In the genomic region with DNA sequence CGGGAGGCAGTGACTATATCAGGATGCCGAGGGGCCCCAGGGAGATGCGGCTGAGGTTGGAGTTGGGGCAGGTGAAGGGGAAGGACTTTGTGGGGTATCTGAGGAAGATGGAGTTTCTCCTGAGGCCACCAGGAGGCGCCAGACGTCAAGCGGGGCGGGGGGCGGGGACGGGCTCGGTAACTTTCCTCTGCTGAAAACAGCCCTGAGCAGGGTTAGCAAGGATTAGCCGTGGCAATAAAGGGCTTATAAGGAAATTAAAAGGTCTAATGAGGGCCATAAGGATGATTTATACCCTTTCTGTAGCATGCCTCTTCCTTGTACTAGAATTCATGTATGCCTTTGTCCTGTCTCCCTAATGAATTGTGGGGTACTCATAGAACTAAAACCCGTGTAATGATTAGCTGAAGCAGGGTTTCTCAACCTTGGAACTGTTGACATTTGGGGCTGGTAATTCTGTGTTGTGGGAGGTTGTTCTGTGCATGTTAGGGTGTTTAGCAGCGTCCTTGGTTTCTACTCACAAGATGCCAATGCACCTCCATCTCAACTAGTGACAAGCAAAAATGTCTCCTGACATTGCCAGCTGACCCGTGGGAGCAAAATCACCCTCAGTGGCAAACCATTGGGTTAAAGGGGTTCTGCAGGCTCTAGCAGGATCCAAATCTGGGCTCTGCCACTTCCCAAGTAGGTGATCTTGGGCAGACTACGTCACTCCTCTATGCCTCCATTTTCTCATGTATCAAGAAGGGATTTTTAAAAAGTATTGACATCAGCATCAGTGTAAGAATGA, we compare ENCODE assay signal across 1 cellular context.
TF ChIP-seq lines count a peak whose summit lies in the region.

No MANE protein-coding gene starts in this region.

TF ChIP-seq in HepG2, 621 proteins besides CTCF, POLR2A, EP300 and RAD21 (continued from another document and continues in another):
- TF ChIP-seq, protein P1, sequence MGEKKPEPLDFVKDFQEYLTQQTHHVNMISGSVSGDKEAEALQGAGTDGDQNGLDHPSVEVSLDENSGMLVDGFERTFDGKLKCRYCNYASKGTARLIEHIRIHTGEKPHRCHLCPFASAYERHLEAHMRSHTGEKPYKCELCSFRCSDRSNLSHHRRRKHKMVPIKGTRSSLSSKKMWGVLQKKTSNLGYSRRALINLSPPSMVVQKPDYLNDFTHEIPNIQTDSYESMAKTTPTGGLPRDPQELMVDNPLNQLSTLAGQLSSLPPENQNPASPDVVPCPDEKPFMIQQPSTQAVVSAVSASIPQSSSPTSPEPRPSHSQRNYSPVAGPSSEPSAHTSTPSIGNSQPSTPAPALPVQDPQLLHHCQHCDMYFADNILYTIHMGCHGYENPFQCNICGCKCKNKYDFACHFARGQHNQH (CRISPR knock-in tag; IDR thresholded peaks at IDR 0.05): peak; percentile 54
- TF ChIP-seq ZNF496 (CRISPR knock-in tag; IDR thresholded peaks at IDR 0.05; ENCODE audit: insufficient replicate concordance): no peak
- no peak for TF ChIP-seq U2AF2 (IDR thresholded peaks at IDR 0.05; ENCODE audit: low read depth, low read length)
- no peak for TF ChIP-seq PTBP1 (IDR thresholded peaks at IDR 0.05; ENCODE audit: low read depth, low read length, poor library complexity, severe bottlenecking)
- peak; percentile 92 for TF ChIP-seq ZBTB7B (CRISPR knock-in tag; IDR thresholded peaks at IDR 0.05)
- TF ChIP-seq, protein P2, sequence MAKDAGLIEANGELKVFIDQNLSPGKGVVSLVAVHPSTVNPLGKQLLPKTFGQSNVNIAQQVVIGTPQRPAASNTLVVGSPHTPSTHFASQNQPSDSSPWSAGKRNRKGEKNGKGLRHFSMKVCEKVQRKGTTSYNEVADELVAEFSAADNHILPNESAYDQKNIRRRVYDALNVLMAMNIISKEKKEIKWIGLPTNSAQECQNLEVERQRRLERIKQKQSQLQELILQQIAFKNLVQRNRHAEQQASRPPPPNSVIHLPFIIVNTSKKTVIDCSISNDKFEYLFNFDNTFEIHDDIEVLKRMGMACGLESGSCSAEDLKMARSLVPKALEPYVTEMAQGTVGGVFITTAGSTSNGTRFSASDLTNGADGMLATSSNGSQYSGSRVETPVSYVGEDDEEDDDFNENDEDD (CRISPR knock-in tag; IDR thresholded peaks at IDR 0.05; ENCODE audit: borderline replicate concordance): 0 out of 2 replicates have a peak, but pooled peaks have one; percentile 17
- TF ChIP-seq, protein P3, sequence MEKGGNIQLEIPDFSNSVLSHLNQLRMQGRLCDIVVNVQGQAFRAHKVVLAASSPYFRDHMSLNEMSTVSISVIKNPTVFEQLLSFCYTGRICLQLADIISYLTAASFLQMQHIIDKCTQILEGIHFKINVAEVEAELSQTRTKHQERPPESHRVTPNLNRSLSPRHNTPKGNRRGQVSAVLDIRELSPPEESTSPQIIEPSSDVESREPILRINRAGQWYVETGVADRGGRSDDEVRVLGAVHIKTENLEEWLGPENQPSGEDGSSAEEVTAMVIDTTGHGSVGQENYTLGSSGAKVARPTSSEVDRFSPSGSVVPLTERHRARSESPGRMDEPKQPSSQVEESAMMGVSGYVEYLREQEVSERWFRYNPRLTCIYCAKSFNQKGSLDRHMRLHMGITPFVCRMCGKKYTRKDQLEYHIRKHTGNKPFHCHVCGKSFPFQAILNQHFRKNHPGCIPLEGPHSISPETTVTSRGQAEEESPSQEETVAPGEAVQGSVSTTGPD (CRISPR knock-in tag; IDR thresholded peaks at IDR 0.05): no peak
- TF ChIP-seq ZNF672 (CRISPR knock-in tag; IDR thresholded peaks at IDR 0.05): no peak
- TF ChIP-seq, protein P4, sequence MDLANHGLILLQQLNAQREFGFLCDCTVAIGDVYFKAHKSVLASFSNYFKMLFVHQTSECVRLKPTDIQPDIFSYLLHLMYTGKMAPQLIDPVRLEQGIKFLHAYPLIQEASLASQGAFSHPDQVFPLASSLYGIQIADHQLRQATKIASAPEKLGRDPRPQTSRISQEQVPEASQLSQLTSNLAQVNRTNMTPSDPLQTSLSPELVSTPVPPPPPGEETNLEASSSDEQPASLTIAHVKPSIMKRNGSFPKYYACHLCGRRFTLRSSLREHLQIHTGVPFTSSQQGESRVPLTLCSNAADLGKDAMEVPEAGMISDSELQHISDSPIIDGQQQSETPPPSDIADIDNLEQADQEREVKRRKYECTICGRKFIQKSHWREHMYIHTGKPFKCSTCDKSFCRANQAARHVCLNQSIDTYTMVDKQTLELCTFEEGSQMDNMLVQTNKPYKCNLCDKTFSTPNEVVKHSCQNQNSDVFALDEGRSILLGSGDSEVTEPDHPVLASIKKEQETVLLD (CRISPR knock-in tag; IDR thresholded peaks at IDR 0.05; ENCODE audit: low read depth): no peak
- TF ChIP-seq BRCA1 (CRISPR knock-in tag; IDR thresholded peaks at IDR 0.05): peak; percentile 51; the same call in 1 of the 2 replicates
- peak; percentile 64 for TF ChIP-seq ETV5 (CRISPR knock-in tag; IDR thresholded peaks at IDR 0.05; ENCODE audit: borderline replicate concordance)
- no peak for TF ChIP-seq MAFK (conservative IDR thresholded peaks at IDR 0.05 in 1 of 2, IDR thresholded peaks at IDR 0.05 in 1 of 2; ENCODE audit: low read length in 2 of 2)
- no peak for TF ChIP-seq SRSF1 (optimal IDR thresholded peaks at IDR 0.05; ENCODE audit: low read depth, low read length)
- peak; percentile 89 for TF ChIP-seq SAP130 (CRISPR knock-in tag; IDR thresholded peaks at IDR 0.05; ENCODE audit: low read depth)
- TF ChIP-seq ZBTB1 (CRISPR knock-in tag; IDR thresholded peaks at IDR 0.05; ENCODE audit: borderline replicate concordance): no peak
- no peak for TF ChIP-seq ZNF432 (CRISPR knock-in tag; IDR thresholded peaks at IDR 0.05; ENCODE audit: borderline replicate concordance)
- peak; percentile 39; the same call in 1 of the 2 replicates for TF ChIP-seq ZKSCAN1 (IDR thresholded peaks at IDR 0.05; ENCODE audit: low read length)
- TF ChIP-seq, protein P5, sequence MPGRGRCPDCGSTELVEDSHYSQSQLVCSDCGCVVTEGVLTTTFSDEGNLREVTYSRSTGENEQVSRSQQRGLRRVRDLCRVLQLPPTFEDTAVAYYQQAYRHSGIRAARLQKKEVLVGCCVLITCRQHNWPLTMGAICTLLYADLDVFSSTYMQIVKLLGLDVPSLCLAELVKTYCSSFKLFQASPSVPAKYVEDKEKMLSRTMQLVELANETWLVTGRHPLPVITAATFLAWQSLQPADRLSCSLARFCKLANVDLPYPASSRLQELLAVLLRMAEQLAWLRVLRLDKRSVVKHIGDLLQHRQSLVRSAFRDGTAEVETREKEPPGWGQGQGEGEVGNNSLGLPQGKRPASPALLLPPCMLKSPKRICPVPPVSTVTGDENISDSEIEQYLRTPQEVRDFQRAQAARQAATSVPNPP (CRISPR knock-in tag; IDR thresholded peaks at IDR 0.05): no peak
- no peak for TF ChIP-seq POLR2AphosphoS2 (IDR thresholded peaks at IDR 0.05; ENCODE audit: low read depth, low read length)
- TF ChIP-seq CENPX (CRISPR knock-in tag; IDR thresholded peaks at IDR 0.05): no peak
- TF ChIP-seq, protein P6, sequence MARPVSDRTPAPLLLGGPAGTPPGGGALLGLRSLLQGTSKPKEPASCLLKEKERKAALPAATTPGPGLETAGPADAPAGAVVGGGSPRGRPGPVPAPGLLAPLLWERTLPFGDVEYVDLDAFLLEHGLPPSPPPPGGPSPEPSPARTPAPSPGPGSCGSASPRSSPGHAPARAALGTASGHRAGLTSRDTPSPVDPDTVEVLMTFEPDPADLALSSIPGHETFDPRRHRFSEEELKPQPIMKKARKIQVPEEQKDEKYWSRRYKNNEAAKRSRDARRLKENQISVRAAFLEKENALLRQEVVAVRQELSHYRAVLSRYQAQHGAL (CRISPR knock-in tag; IDR thresholded peaks at IDR 0.05; ENCODE audit: not compliant biosample characterization): no peak
- peak; percentile 69 for TF ChIP-seq ZSCAN9 (CRISPR knock-in tag; IDR thresholded peaks at IDR 0.05; ENCODE audit: borderline replicate concordance)
- TF ChIP-seq ZNF558 (CRISPR knock-in tag; IDR thresholded peaks at IDR 0.05; ENCODE audit: borderline replicate concordance): no peak; the same call in 1 of the 2 replicates
- peak; percentile 23; the same call in 1 of the 2 replicates for TF ChIP-seq ZNF747 (CRISPR knock-in tag; IDR thresholded peaks at IDR 0.05; ENCODE audit: borderline replicate concordance)
- TF ChIP-seq PITX1 (CRISPR knock-in tag; IDR thresholded peaks at IDR 0.05): peak; percentile 94
- no peak for TF ChIP-seq AHR (CRISPR knock-in tag; IDR thresholded peaks at IDR 0.05)
- TF ChIP-seq, protein P7, sequence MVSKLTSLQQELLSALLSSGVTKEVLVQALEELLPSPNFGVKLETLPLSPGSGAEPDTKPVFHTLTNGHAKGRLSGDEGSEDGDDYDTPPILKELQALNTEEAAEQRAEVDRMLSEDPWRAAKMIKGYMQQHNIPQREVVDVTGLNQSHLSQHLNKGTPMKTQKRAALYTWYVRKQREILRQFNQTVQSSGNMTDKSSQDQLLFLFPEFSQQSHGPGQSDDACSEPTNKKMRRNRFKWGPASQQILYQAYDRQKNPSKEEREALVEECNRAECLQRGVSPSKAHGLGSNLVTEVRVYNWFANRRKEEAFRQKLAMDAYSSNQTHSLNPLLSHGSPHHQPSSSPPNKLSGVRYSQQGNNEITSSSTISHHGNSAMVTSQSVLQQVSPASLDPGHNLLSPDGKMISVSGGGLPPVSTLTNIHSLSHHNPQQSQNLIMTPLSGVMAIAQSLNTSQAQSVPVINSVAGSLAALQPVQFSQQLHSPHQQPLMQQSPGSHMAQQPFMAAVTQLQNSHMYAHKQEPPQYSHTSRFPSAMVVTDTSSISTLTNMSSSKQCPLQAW (CRISPR knock-in tag; IDR thresholded peaks at IDR 0.05): peak; percentile 91
- TF ChIP-seq, protein P8, sequence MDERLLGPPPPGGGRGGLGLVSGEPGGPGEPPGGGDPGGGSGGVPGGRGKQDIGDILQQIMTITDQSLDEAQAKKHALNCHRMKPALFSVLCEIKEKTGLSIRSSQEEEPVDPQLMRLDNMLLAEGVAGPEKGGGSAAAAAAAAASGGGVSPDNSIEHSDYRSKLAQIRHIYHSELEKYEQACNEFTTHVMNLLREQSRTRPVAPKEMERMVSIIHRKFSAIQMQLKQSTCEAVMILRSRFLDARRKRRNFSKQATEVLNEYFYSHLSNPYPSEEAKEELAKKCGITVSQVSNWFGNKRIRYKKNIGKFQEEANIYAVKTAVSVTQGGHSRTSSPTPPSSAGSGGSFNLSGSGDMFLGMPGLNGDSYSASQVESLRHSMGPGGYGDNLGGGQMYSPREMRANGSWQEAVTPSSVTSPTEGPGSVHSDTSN (CRISPR knock-in tag; IDR thresholded peaks at IDR 0.05): no peak
- TF ChIP-seq, protein P9, sequence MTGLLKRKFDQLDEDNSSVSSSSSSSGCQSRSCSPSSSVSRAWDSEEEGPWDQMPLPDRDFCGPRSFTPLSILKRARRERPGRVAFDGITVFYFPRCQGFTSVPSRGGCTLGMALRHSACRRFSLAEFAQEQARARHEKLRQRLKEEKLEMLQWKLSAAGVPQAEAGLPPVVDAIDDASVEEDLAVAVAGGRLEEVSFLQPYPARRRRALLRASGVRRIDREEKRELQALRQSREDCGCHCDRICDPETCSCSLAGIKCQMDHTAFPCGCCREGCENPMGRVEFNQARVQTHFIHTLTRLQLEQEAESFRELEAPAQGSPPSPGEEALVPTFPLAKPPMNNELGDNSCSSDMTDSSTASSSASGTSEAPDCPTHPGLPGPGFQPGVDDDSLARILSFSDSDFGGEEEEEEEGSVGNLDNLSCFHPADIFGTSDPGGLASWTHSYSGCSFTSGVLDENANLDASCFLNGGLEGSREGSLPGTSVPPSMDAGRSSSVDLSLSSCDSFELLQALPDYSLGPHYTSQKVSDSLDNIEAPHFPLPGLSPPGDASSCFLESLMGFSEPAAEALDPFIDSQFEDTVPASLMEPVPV (CRISPR knock-in tag; IDR thresholded peaks at IDR 0.05): no peak
- 0 out of 2 replicates have a peak, but pooled peaks have one; percentile 31 for TF ChIP-seq PPARG (CRISPR knock-in tag; conservative IDR thresholded peaks at IDR 0.05)
- TF ChIP-seq, protein P10, sequence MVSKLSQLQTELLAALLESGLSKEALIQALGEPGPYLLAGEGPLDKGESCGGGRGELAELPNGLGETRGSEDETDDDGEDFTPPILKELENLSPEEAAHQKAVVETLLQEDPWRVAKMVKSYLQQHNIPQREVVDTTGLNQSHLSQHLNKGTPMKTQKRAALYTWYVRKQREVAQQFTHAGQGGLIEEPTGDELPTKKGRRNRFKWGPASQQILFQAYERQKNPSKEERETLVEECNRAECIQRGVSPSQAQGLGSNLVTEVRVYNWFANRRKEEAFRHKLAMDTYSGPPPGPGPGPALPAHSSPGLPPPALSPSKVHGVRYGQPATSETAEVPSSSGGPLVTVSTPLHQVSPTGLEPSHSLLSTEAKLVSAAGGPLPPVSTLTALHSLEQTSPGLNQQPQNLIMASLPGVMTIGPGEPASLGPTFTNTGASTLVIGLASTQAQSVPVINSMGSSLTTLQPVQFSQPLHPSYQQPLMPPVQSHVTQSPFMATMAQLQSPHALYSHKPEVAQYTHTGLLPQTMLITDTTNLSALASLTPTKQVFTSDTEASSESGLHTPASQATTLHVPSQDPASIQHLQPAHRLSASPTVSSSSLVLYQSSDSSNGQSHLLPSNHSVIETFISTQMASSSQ (IDR thresholded peaks at IDR 0.05; ENCODE audit: low read depth): peak; percentile 94
- TF ChIP-seq, protein P10 (CRISPR knock-in tag; IDR thresholded peaks at IDR 0.05; ENCODE audit: borderline replicate concordance): peak; percentile 98
- peak; percentile 55; the same call in 1 of the 2 replicates for TF ChIP-seq POLR2G (IDR thresholded peaks at IDR 0.05; ENCODE audit: low read depth, low read length)
- TF ChIP-seq RBM22 (optimal IDR thresholded peaks at IDR 0.05; ENCODE audit: low read length): no peak
- no peak; the same call in 1 of the 2 replicates for TF ChIP-seq GTF2F1 (IDR thresholded peaks at IDR 0.05; ENCODE audit: low read length)
- TF ChIP-seq, protein P11, sequence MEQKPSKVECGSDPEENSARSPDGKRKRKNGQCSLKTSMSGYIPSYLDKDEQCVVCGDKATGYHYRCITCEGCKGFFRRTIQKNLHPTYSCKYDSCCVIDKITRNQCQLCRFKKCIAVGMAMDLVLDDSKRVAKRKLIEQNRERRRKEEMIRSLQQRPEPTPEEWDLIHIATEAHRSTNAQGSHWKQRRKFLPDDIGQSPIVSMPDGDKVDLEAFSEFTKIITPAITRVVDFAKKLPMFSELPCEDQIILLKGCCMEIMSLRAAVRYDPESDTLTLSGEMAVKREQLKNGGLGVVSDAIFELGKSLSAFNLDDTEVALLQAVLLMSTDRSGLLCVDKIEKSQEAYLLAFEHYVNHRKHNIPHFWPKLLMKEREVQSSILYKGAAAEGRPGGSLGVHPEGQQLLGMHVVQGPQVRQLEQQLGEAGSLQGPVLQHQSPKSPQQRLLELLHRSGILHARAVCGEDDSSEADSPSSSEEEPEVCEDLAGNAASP (CRISPR knock-in tag; IDR thresholded peaks at IDR 0.05; ENCODE audit: borderline replicate concordance): peak; percentile 81; the same call in 1 of the 2 replicates
- TF ChIP-seq, protein P12, sequence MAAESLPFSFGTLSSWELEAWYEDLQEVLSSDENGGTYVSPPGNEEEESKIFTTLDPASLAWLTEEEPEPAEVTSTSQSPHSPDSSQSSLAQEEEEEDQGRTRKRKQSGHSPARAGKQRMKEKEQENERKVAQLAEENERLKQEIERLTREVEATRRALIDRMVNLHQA (CRISPR knock-in tag; IDR thresholded peaks at IDR 0.05): no peak
